In genomic region chr11:133747409-133747808, GRCh38 we compare ENCODE assay signal across 23 cellular contexts.
A peak's percentile ranks its signal among the peaks of the same experiment; 100 is the strongest.
DNase-seq lines count a peak whose midpoint lies in the region; FAIRE-seq and TF ChIP-seq lines count a peak whose summit lies in the region.
"Had no signal": no experiment of that assay in that cellular context is flagged by ENCODE, and none has a peak within 500 bp of the region (broad histone marks: within the 10 kb centered on the region; RNA-seq: fewer than 3 reads in every experiment).

No MANE protein-coding gene starts in this region.

- H4K8ac ChIP-seq in H1 (ENCODE audit: extremely low read depth, insufficient read depth, low read length) = peak overlapping the region; percentile 63; the same call in 1 of the 2 replicates

- peak overlapping the region; percentile 46; the same call in 1 of the 2 replicates for H3K4me3 ChIP-seq in BLaER1
- H3K4me3 ChIP-seq in H1 (ENCODE audit: extremely low read depth in 1 of 4, insufficient read depth in 2 of 4, low read depth in 3 of 4, low read length in 4 of 4) = no peak overlapping the region
- no peak overlapping the region for H3K4me3 ChIP-seq in CD8-positive, alpha-beta memory T cell (ENCODE audit: low read length)
- H3K4me3 ChIP-seq: MG63, Peyer's patch had no signal

- TF ChIP-seq RAD21 in H1 (IDR thresholded peaks at IDR 0.05 in 1 of 2, conservative IDR thresholded peaks at IDR 0.05 in 1 of 2; ENCODE audit: low read depth in 2 of 2, low read length in 2 of 2) = no peak

- H3K27me3 ChIP-seq in BLaER1 (no peaks in the 10 kb centered on the region), H1 (replicated peaks in 1 of 4; ENCODE audit: control insufficient read depth in 3 of 4, extremely low read depth in 1 of 4, insufficient read depth in 3 of 4, low read length in 3 of 4) (no peaks in the 10 kb centered on the region)
- H3K27me3 ChIP-seq in CD8-positive, alpha-beta memory T cell (ENCODE audit: insufficient read depth, low read length, poor library complexity, severe bottlenecking) = no peaks in the 10 kb centered on the region
- H3K27me3 ChIP-seq: MG63, Peyer's patch had no signal

- DNase-seq in DMS 273 treated with DMSO at 0.1 percent for 48 hours (lab: John Stamatoyannopoulos, UW) = peak; percentile 61
- DNase-seq in NCI-H524 (lab: John Stamatoyannopoulos, UW) = peak; percentile 71 to 82
- no peak for DNase-seq in H1 (ENCODE audit: low read depth in 1 of 2, low spot score in 2 of 2)
- DNase-seq in effector CD8-positive, alpha-beta T cell (lab: John Stamatoyannopoulos, UW) = no peak
- no peak for DNase-seq in G401 (ENCODE audit: low spot score)
- no peak for DNase-seq in activated CD4-positive, alpha-beta T cell treated with anti-CD3 and anti-CD28 coated beads, Interleukin-2, amount 50 U/mL, for 48 hours
- DNase-seq in CD8-positive, alpha-beta memory T cell = no peak
- DNase-seq: Caco-2; CD4-positive, alpha-beta T cell; GOT3; IMR-90; KG1; MG63; NCI-H1048; NCI-H1417; NCI-H1694; NCI-H2029 treated with DMSO at 0.1 percent for 48 hours; NCI-H226; NCI-H510A; Peyer's patch; SHP77 treated with DMSO at 0.1 percent for 48 hours; T-helper 1 cell had no signal

- H2AFZ ChIP-seq in H1 (ENCODE audit: low read length) = no peak overlapping the region

- in situ Hi-C loops in G401 (cut with HindIII; ENCODE audit: low sequenced_read_pairs) = no loop called here

- no peak overlapping the region for H3K14ac ChIP-seq in H1 (ENCODE audit: insufficient read length)

- H2BK5ac ChIP-seq in H1 (ENCODE audit: low read depth, low read length) = no peak overlapping the region

- H3K79me2 ChIP-seq in H1 (ENCODE audit: control insufficient read depth in 1 of 2, insufficient read depth in 2 of 2, low read length in 2 of 2) = no peaks in the 10 kb centered on the region

- no peak overlapping the region for H2BK12ac ChIP-seq in H1 (ENCODE audit: low read depth, low read length)

- H3K4me3 Mint-ChIP-seq in CD8-positive, alpha-beta memory T cell = no peak overlapping the region
- H3K4me3 Mint-ChIP-seq: CD4-positive, alpha-beta T cell had no signal

- H3K4me1 ChIP-seq in BLaER1 = peaks cover 51% of the 10 kb centered on the region
- H3K4me1 ChIP-seq in H1 (replicated peaks in 1 of 4; ENCODE audit: control insufficient read depth in 3 of 4, insufficient read depth in 4 of 4, low read length in 3 of 4) = peaks cover 0 to 5% (median 0%) of the 10 kb centered on the region in 4 experiments; a peak in 2 of 7 replicates
- H3K4me1 ChIP-seq in CD8-positive, alpha-beta memory T cell (ENCODE audit: insufficient read depth, low read length) = no peaks in the 10 kb centered on the region
- H3K4me1 ChIP-seq: Caco-2, Peyer's patch had no signal

- no peak for FAIRE-seq in H1 (lab: Jason Lieb, UNC)

- no peak overlapping the region for H4K91ac ChIP-seq in H1 (replicated peaks; ENCODE audit: insufficient read length, low read length)

- H2AK5ac ChIP-seq in H1 (ENCODE audit: low read depth, low read length) = no peak overlapping the region

- H3K9me3 Mint-ChIP-seq in CD8-positive, alpha-beta memory T cell = peaks cover 0 to 1% (median 0%) of the 10 kb centered on the region in 5 donors
- H3K9me3 Mint-ChIP-seq: CD4-positive, alpha-beta T cell had no signal

- no peak for TF ChIP-seq CTCF in H1 (IDR thresholded peaks at IDR 0.05; ENCODE audit: control extremely low read depth in 1 of 3, insufficient read depth in 1 of 3, low read depth in 1 of 3, low read length in 3 of 3)

- H3K79me1 ChIP-seq in H1 (ENCODE audit: low read depth, low read length) = no peaks in the 10 kb centered on the region

- no peak overlapping the region for H3K23ac ChIP-seq in H1 (ENCODE audit: insufficient read length)

- peak overlapping the region; percentile 57 for H3K4ac ChIP-seq in H1 (replicated peaks; ENCODE audit: insufficient read length, low read depth, low read length)

- CTCF ChIA-PET in H1 (lab: Charles Lee; ENCODE audit: partially characterized antibody) = interaction anchor here (1.5 kb wide), 1 partner anchor 10 kb away, joined by 3 read pairs; no protein-coding TSS in a partner anchor
- CTCF ChIA-PET in CD8-positive, alpha-beta memory T cell (lab: Charles Lee) = no interaction called here

- POLR2A ChIA-PET in H1 (lab: Charles Lee; ENCODE audit: partially characterized antibody) = interaction anchor here (0.7 kb wide), 1 partner anchor 782 kb away, joined by 3 read pairs; no protein-coding TSS in a partner anchor
- POLR2A ChIA-PET in CD8-positive, alpha-beta memory T cell (lab: Charles Lee) = no interaction called here

- H3K18ac ChIP-seq in H1 (ENCODE audit: extremely low read depth, low read length) = no peak overlapping the region

- TF ChIP-seq EP300 in H1 (IDR thresholded peaks at IDR 0.05; ENCODE audit: borderline replicate concordance in 1 of 2, low read depth in 2 of 2, low read length in 2 of 2) = no peak

- H4K5ac ChIP-seq in H1 (ENCODE audit: insufficient read length, low read depth, low read length) = no peak overlapping the region

- no peaks in the 10 kb centered on the region; the same call in 1 of the 2 replicates for H3K9me3 ChIP-seq in BLaER1
- peaks cover 0 to 2% of the 10 kb centered on the region in 2 experiments; a peak in 1 of 4 replicates for H3K9me3 ChIP-seq in H1 (ENCODE audit: insufficient read depth in 2 of 2, low read depth in 1 of 2, low read length in 1 of 2)
- H3K9me3 ChIP-seq in CD8-positive, alpha-beta memory T cell (ENCODE audit: low read length) = no peaks in the 10 kb centered on the region
- H3K9me3 ChIP-seq: MG63, Peyer's patch had no signal

- TF ChIP-seq POLR2A in H1 (IDR thresholded peaks at IDR 0.05; ENCODE audit: control extremely low read depth in 1 of 2, low read depth in 2 of 2, low read length in 2 of 2) = no peak

- H3K36me3 Mint-ChIP-seq in CD8-positive, alpha-beta memory T cell = no peaks in the 10 kb centered on the region

- H3K9ac ChIP-seq in BLaER1 (peak overlapping the region; percentile 53), H1 (replicated peaks in 1 of 4; ENCODE audit: extremely low read depth in 1 of 4, low read depth in 3 of 4, low read length in 3 of 4) (no peak overlapping the region)

- H3K56ac ChIP-seq in H1 (replicated peaks; ENCODE audit: insufficient read length, low read depth, low read length) = no peak overlapping the region

- no peak overlapping the region for H2BK20ac ChIP-seq in H1 (ENCODE audit: low read length)

- WGBS in H1 (ENCODE audit: extremely low coverage in 1 of 2, insufficient coverage in 1 of 2, insufficient read length in 1 of 2, insufficient replicate concordance in 2 of 2, low coverage in 1 of 2, low lambda C conversion rate in 2 of 2, missing lambda C conversion rate in 1 of 2), 2 experiments = 92 to 94% methylated on average over 2 to 12 of the region's 13 CpGs

- no peak overlapping the region for H3K27ac Mint-ChIP-seq in CD8-positive, alpha-beta memory T cell
- H3K27ac Mint-ChIP-seq: CD4-positive, alpha-beta T cell had no signal

- H3K23me2 ChIP-seq in H1 (ENCODE audit: low read depth, low read length) = no peaks in the 10 kb centered on the region; the same call in 1 of the 2 replicates

- H4K20me1 ChIP-seq in BLaER1 = no peaks in the 10 kb centered on the region
- H4K20me1 ChIP-seq in H1 (replicated peaks in 1 of 2; ENCODE audit: control insufficient read depth in 1 of 2, insufficient read depth in 2 of 2, low read length in 2 of 2) = no peaks in the 10 kb centered on the region

- H2BK120ac ChIP-seq in H1 (replicated peaks; ENCODE audit: low read depth, low read length) = no peak overlapping the region

- H3K36me3 ChIP-seq in BLaER1 (no peaks in the 10 kb centered on the region), H1 (ENCODE audit: control insufficient read depth in 2 of 4, insufficient read depth in 4 of 4, low read length in 3 of 4) (no peaks in the 10 kb centered on the region)
- no peaks in the 10 kb centered on the region for H3K36me3 ChIP-seq in CD8-positive, alpha-beta memory T cell (ENCODE audit: insufficient read depth, low read length)
- H3K36me3 ChIP-seq: MG63, Peyer's patch had no signal

- H3K4me2 ChIP-seq in BLaER1 (peak overlapping the region; percentile 84), H1 (ENCODE audit: insufficient read depth in 1 of 2, low read depth in 2 of 2, low read length in 2 of 2) (no peak overlapping the region)

- no peaks in the 10 kb centered on the region for H3K4me1 Mint-ChIP-seq in CD8-positive, alpha-beta memory T cell

- peaks cover 0 to 9% of the 10 kb centered on the region in 2 donors for H3K27me3 Mint-ChIP-seq in CD8-positive, alpha-beta memory T cell

- no peak overlapping the region; the same call in 1 of the 2 replicates for H2BK15ac ChIP-seq in H1 (ENCODE audit: low read length)

- H3K27ac ChIP-seq in BLaER1 = peak overlapping the region; percentile 85
- no peak overlapping the region for H3K27ac ChIP-seq in H1 (ENCODE audit: low read depth, low read length)
- H3K27ac ChIP-seq in CD8-positive, alpha-beta memory T cell (ENCODE audit: low read depth, low read length) = no peak overlapping the region
- H3K27ac ChIP-seq: Peyer's patch had no signal

TF ChIP-seq in H1, 55 proteins besides CTCF, POLR2A, EP300 and RAD21:
- TF ChIP-seq CEBPB (IDR thresholded peaks at IDR 0.05; ENCODE audit: low read depth, low read length) (no peak), NRF1 (IDR thresholded peaks at IDR 0.05; ENCODE audit: low read depth, low read length) (no peak), SIN3A (conservative IDR thresholded peaks at IDR 0.05 in 1 of 2, IDR thresholded peaks at IDR 0.05 in 1 of 2; ENCODE audit: low read depth in 1 of 2, low read length in 2 of 2) (no peak), HDAC2 (IDR thresholded peaks at IDR 0.05; ENCODE audit: borderline replicate concordance in 1 of 2, low read depth in 2 of 2, low read length in 2 of 2) (no peak)

Comparison
In these comparisons a context has a peak if more than half of its experiments do, and no peak if none do; other contexts are left out.
1. DNase-seq: peak in DMS 273 treated with DMSO at 0.1 percent for 48 hours (single experiment) and NCI-H524 (2 of 2); none in H1 (0 of 2), effector CD8-positive, alpha-beta T cell (single experiment), G401 (single experiment), activated CD4-positive, alpha-beta T cell treated with anti-CD3 and anti-CD28 coated beads, Interleukin-2, amount 50 U/mL, for 48 hours (0 of 2) and CD8-positive, alpha-beta memory T cell (0 of 5).